8 cellular contexts compared by ENCODE assay signal in the genomic region with DNA sequence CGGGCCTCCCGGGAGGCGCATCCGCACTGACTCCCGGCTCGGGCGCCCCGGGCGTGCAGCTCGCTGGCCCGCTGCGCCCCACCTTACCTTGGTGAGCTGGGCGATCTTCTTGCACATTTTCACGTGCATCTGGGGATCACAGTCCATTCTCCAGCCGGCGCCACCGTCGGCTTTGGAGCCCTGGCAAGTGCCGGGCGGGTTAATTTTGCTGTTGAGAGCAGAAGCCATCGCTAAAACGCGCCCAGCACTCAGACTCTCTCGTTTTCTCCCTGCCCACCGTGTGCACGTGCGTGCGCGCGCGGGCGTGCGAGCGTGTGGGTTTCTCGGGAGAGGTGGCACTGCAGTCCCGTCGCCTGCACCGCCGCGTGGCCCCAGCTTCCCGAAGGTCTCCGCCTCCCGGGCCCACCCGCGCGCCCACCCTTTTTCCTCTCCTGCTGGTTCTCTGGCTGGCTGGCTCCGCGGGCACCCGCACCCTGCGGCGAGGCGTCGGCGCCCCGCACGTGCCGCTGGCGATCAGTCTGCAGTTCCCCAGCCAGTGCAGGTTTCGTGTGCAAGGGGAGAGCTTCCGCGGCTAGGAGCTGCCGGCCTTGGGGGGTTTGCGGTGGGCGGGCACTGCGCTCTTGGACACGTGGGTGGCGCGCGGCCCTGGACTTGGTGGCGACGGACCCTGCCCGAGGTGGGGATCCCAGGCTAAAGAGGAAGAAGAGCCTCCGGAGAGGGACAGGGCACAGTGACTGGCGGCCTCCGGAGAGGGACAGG. TPM values are rescaled to one million over a fixed set of nuclear protein-coding genes. Genes with fewer than 3 reads are reported as not detected.
DNase-seq lines count a peak whose midpoint lies in the region; ATAC-seq, FAIRE-seq and TF ChIP-seq lines count a peak whose summit lies in the region.

Gene FAM184B, minus strand, starts transcription at position 550 of the 759 bp plus-strand sequence. Its CDS starts 322 bp downstream, at position 228.

- ATAC-seq in GM12878 (no peak), HG02642 (IDR thresholded peaks at IDR 0.05; ENCODE audit: poor library complexity, unreplicated experiment) (no peak)

- H3K9me3 ChIP-seq in GM12878 (replicated peaks; ENCODE audit: control insufficient read depth, insufficient read depth, low read length), result no peaks in the 10 kb centered on the region
- no peaks in the 10 kb centered on the region for H3K9me3 ChIP-seq in stomach smooth muscle (ENCODE audit: control insufficient read depth in 2 of 2, low read length in 2 of 2)

- H4K20me1 ChIP-seq in GM12878 (ENCODE audit: control insufficient read depth, insufficient read depth), result no peaks in the 10 kb centered on the region

- SMC1A ChIA-PET in GM12878 (lab: Charles Lee; ENCODE audit: uncharacterized antibody, unreplicated experiment), result interaction anchor here (0.6 kb wide), 1 partner anchor 592 kb away, joined by 3 read pairs; no protein-coding TSS in a partner anchor

- TF ChIP-seq CTCF in GM12878 (IDR thresholded peaks at IDR 0.05 in 2 of 3, conservative IDR thresholded peaks at IDR 0.05 in 1 of 3; ENCODE audit: control insufficient read depth in 2 of 3, extremely low read depth in 1 of 3, insufficient read depth in 1 of 3, low read depth in 3 of 3, low read length in 3 of 3) (no peak), kidney epithelial cell (IDR thresholded peaks at IDR 0.05; ENCODE audit: insufficient read depth, low read length, poor library complexity, severe bottlenecking) (no peak)

- TF ChIP-seq RAD21 in GM12878 (IDR thresholded peaks at IDR 0.05; ENCODE audit: insufficient read depth, low read depth, low read length), result no peak

- no peak within 1 kb of the TSS for H3K27ac Mint-ChIP-seq in activated T-cell treated with anti-CD3 and anti-CD28 coated beads, Interleukin-2, amount 50 U/mL, for 24 hours

- CTCF ChIA-PET in GM12878 (lab: Yijun Ruan, JAX), result no interaction called here

- POLR2A ChIA-PET in GM12878 (lab: Charles Lee), result no interaction called here

- H3K4me1 Mint-ChIP-seq in activated T-cell treated with anti-CD3 and anti-CD28 coated beads, Interleukin-2, amount 50 U/mL, for 24 hours (ENCODE audit: low read depth), result peaks cover 18% of the 10 kb centered on the region

- no peaks in the 10 kb centered on the region for H3K36me3 Mint-ChIP-seq in activated T-cell treated with anti-CD3 and anti-CD28 coated beads, Interleukin-2, amount 50 U/mL, for 24 hours (ENCODE audit: low read depth)

- in situ Hi-C loops in GM12878 (cut with MboI), result no loop called here

- H3K36me3 ChIP-seq in GM12878 (ENCODE audit: control insufficient read depth in 2 of 2, insufficient read depth in 2 of 2, low read length in 1 of 2), result no peaks in the 10 kb centered on the region
- no peaks in the 10 kb centered on the region for H3K36me3 ChIP-seq in kidney epithelial cell (ENCODE audit: control insufficient read depth, insufficient read depth, low read length)
- no peaks in the 10 kb centered on the region for H3K36me3 ChIP-seq in stomach smooth muscle (ENCODE audit: control insufficient read depth in 2 of 2, insufficient read depth in 2 of 2, low read length in 2 of 2)

- H3K4me3 ChIP-seq in GM12878 (no peak within 1 kb of the TSS; the same call in 1 of the 2 replicates), kidney epithelial cell (ENCODE audit: low read depth, low read length) (peak within 1 kb of the TSS; percentile 19), stomach smooth muscle (ENCODE audit: low read length in 2 of 2) (peak within 1 kb of the TSS; percentile 67 to 72)

- peaks cover 46% of the 10 kb centered on the region for H3K27me3 Mint-ChIP-seq in activated T-cell treated with anti-CD3 and anti-CD28 coated beads, Interleukin-2, amount 50 U/mL, for 24 hours

- H3K79me2 ChIP-seq in GM12878 (ENCODE audit: control insufficient read depth, insufficient read depth, low read length), result no peaks in the 10 kb centered on the region

- WGBS in GM12878 (ENCODE audit: insufficient coverage, insufficient replicate concordance, low lambda C conversion rate, missing lambda C conversion rate), result 23% methylated on average over 65 of the region's 75 CpGs

- no peak for TF ChIP-seq POLR2A in GM12878 (IDR thresholded peaks at IDR 0.05; ENCODE audit: low read depth, low read length)

- peak; percentile 36 for DNase-seq in activated T-cell treated with anti-CD3 and anti-CD28 coated beads, Interleukin-2, amount 50 U/mL, for 24 hours
- no peak for DNase-seq in activated T-cell treated with anti-CD3 and anti-CD28 coated beads for 4 hours
- DNase-seq in GM12878 (ENCODE audit: low read depth, low spot score), result no peak
- DNase-seq in kidney epithelial cell (ENCODE audit: low read depth), result no peak
- no peak for DNase-seq in NCI-H187 treated with DMSO at 0.1 percent for 48 hours (lab: John Stamatoyannopoulos, UW)
- DNase-seq in Kasumi-1 (lab: John Stamatoyannopoulos, UW), result no peak

- TF ChIP-seq EP300 in GM12878 (IDR thresholded peaks at IDR 0.05; ENCODE audit: borderline replicate concordance in 1 of 2, control insufficient read depth in 1 of 2, low read depth in 2 of 2, low read length in 2 of 2), result no peak

- H3K27me3 ChIP-seq in GM12878 (replicated peaks in 1 of 2; ENCODE audit: control insufficient read depth in 2 of 2, insufficient read depth in 2 of 2, low read length in 1 of 2), result peaks cover 0 to 3% of the 10 kb centered on the region in 2 experiments; a peak in 3 of 4 replicates
- peaks cover 25% of the 10 kb centered on the region for H3K27me3 ChIP-seq in kidney epithelial cell (ENCODE audit: control insufficient read depth, insufficient read depth, low read length)
- peaks cover 15 to 20% of the 10 kb centered on the region in 2 donors for H3K27me3 ChIP-seq in stomach smooth muscle (ENCODE audit: control insufficient read depth in 1 of 2, insufficient read depth in 2 of 2, low read length in 2 of 2)

- peak within 1 kb of the TSS; percentile 45 for H3K4me3 Mint-ChIP-seq in activated T-cell treated with anti-CD3 and anti-CD28 coated beads, Interleukin-2, amount 50 U/mL, for 24 hours

- intact Hi-C loops in GM12878 (cut with micrococcal nuclease; ENCODE audit: unreplicated experiment), result no loop called here

- H3K4me2 ChIP-seq in GM12878 (ENCODE audit: control insufficient read depth, insufficient read depth), result peak within 1 kb of the TSS; percentile 62

- H3K4me1 ChIP-seq in GM12878 (ENCODE audit: control insufficient read depth, insufficient read depth, low read length), result no peaks in the 10 kb centered on the region
- H3K4me1 ChIP-seq in stomach smooth muscle (ENCODE audit: control insufficient read depth, insufficient read depth, low read length), result peaks cover 24% of the 10 kb centered on the region

- no peak within 1 kb of the TSS; the same call in 1 of the 2 replicates for H2AFZ ChIP-seq in GM12878 (ENCODE audit: control insufficient read depth, low read depth, low read length)

- H3K9me3 Mint-ChIP-seq in activated T-cell treated with anti-CD3 and anti-CD28 coated beads, Interleukin-2, amount 50 U/mL, for 24 hours, result no peaks in the 10 kb centered on the region

- no peak within 1 kb of the TSS for H3K9ac ChIP-seq in GM12878 (ENCODE audit: control insufficient read depth, insufficient read depth, low read length)
- peak within 1 kb of the TSS in 1 of 2 donors; percentile 21 for H3K9ac ChIP-seq in stomach smooth muscle (ENCODE audit: low read length in 2 of 2)

- H3K27ac ChIP-seq in GM12878 (ENCODE audit: control insufficient read depth, insufficient read depth) (no peak within 1 kb of the TSS), stomach smooth muscle (ENCODE audit: low read length) (no peak within 1 kb of the TSS)

- RAD21 ChIA-PET in GM12878 (lab: Charles Lee; ENCODE audit: unreplicated experiment), result interaction anchor here (1.0 kb wide), 1 partner anchor 232 kb away, joined by 4 read pairs; no protein-coding TSS in a partner anchor

- BruUV-seq in GM12878 (replicated peaks; lab: Mats Ljungman, UMichigan), result no TSS peak

- FAIRE-seq in GM12878 (lab: Jason Lieb, UNC), result no peak

TF ChIP-seq in GM12878, 131 proteins besides CTCF, POLR2A, EP300 and RAD21:
- peak in 1 of 2 experiments; percentile 31; a peak in 2 of 4 replicates for TF ChIP-seq BHLHE40 (IDR thresholded peaks at IDR 0.05; ENCODE audit: borderline replicate concordance in 1 of 2, low read depth in 2 of 2, low read length in 1 of 2)
- no peak for TF ChIP-seq RBBP5 (conservative IDR thresholded peaks at IDR 0.05)

RNA-seq across cellular contexts. Expression of gene FAM184B, which starts in this region (rescaled TPM):
- 0.07 TPM in 1 of 2 replicates, not detected in the other for total RNA-seq in GM12878 (2013; cell fraction: nucleolus; rRNA removed)
- total RNA-seq in GM12878 (2014; rRNA removed) (under 0.01 TPM in 1 of 2 replicates, not detected in the other), GM12878 (2014; rRNA removed; fragmentation: Illumina TruSeq; extraction: Trizol) (not detected in 2 replicates), GM12878 (2021) (not detected in 2 replicates), kidney epithelial cell (under 0.01 TPM in 2 replicates)
- not detected for polyA plus RNA-seq in GM12878 (2011; ENCODE audit: low read depth)
- polyA plus RNA-seq in GM12878 (2011; rRNA removed) (not detected in 2 replicates), GM12878 (2014; fragmentation: Illumina TruSeq; extraction: Trizol) (not detected in 2 replicates), GM12878 (2014; fragmentation: Nextera tagmentation; extraction: Ambion mirVana) (not detected), GM12878 (2014; rRNA removed) (not detected in 2 replicates), GM12878 (2016; fragmentation: Nextera tagmentation; extraction: Ambion mirVana) (not detected)
- polyA plus RNA-seq in GM12878 (2011; cell fraction: cytosol; rRNA removed), result not detected in 2 replicates
- polyA plus RNA-seq in GM12878 (2011; cell fraction: nucleus; rRNA removed), result not detected in 2 replicates
- 0.04 TPM in 2 replicates for polyA plus RNA-seq in GM12878 (2012)
- polyA minus RNA-seq in GM12878 (2011; rRNA and poly(A)+ RNA removed), result not detected in 2 replicates
- polyA minus RNA-seq in GM12878 (2011; cell fraction: cytosol; rRNA and poly(A)+ RNA removed), result not detected in 2 replicates
- not detected in 2 replicates for polyA minus RNA-seq in GM12878 (2011; cell fraction: nucleus; rRNA and poly(A)+ RNA removed)
